In the genomic region with DNA sequence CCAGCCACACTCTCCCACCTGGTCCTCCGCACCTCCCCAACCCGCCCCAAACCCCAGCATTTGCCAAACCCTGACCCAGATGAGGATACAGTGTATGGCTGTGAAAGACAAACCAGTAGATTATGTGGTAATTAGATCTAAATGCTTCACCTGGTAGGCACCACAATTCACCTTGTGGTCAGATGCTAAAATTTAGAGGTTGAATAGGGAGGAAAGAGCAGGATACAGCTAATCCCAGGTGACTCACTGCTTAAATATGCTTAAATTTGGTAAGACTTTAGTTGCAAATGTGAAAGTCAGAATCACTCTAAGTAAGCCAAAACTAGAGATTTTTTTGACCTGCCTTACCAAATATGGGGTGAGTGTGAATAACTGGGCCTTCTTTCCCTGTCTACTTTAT, we compare ENCODE assay signal across 18 cellular contexts.
A peak's percentile ranks its signal among the peaks of the same experiment; 100 is the strongest.
DNase-seq lines count a peak whose midpoint lies in the region; ATAC-seq and TF ChIP-seq lines count a peak whose summit lies in the region.
"Had no signal": no experiment of that assay in that cellular context is flagged by ENCODE, and none has a peak within 500 bp of the region (broad histone marks: within the 10 kb centered on the region; RNA-seq: fewer than 3 reads in every experiment).

No MANE protein-coding gene starts in this region.

- no peaks in the 10 kb centered on the region for H3K9me3 ChIP-seq in HUES64 (ENCODE audit: insufficient read depth, low read depth, low read length)
- no peaks in the 10 kb centered on the region for H3K9me3 ChIP-seq in WERI-Rb-1 (ENCODE audit: severe bottlenecking)

- no peaks in the 10 kb centered on the region for H3K9me3 Mint-ChIP-seq in MCF 10A (ENCODE audit: unreplicated experiment)
- no peaks in the 10 kb centered on the region for H3K9me3 Mint-ChIP-seq in T-helper 2 cell treated with Interferon-gamma antibody and Interleukin-4, amounts not matched to agents 5 μg/mL and 100 μg/mL, for 36 hours
- H3K9me3 Mint-ChIP-seq: activated naive CD4-positive, alpha-beta T cell treated with anti-CD3 and anti-CD28 coated beads for 36 hours; neural crest cell; T-helper 1 cell treated with Interleukin-12 subunit alpha and Interleukin-12 subunit beta and Interleukin-4 antibody, amounts not matched to agents 30 μg/mL and 1 μg/mL, for 36 hours had no signal

- POLR2A ChIA-PET in MCF 10A (lab: Yijun Ruan, JAX) = interaction anchor here (0.6 kb wide), 1 partner anchor 11 kb away, joined by 3 read pairs; no protein-coding TSS in a partner anchor

- H3K36me3 ChIP-seq in HUES64 (ENCODE audit: insufficient read depth, low read length) = no peaks in the 10 kb centered on the region
- H3K36me3 ChIP-seq in WERI-Rb-1 = no peaks in the 10 kb centered on the region

- H3K4me3 Mint-ChIP-seq in MCF 10A (ENCODE audit: unreplicated experiment) = no peak overlapping the region
- no peak overlapping the region for H3K4me3 Mint-ChIP-seq in T-helper 2 cell treated with Interferon-gamma antibody and Interleukin-4, amounts not matched to agents 5 μg/mL and 100 μg/mL, for 36 hours
- H3K4me3 Mint-ChIP-seq: activated CD8-positive, alpha-beta T cell treated with anti-CD3 and anti-CD28 coated beads, Interleukin-2, amount 10 ng/mL, durations not matched to agents 7 days and 5 days; activated naive CD4-positive, alpha-beta T cell treated with anti-CD3 and anti-CD28 coated beads for 36 hours; neural crest cell; T-helper 1 cell treated with Interleukin-12 subunit alpha and Interleukin-12 subunit beta and Interleukin-4 antibody, amounts not matched to agents 30 μg/mL and 1 μg/mL, for 36 hours had no signal

- H3K27ac ChIP-seq in HUES64 (ENCODE audit: low read depth, low read length) = 0 out of 2 replicates have a peak overlapping the region, but pooled peaks have one; percentile 25
- no peak overlapping the region for H3K27ac ChIP-seq in WERI-Rb-1
- H3K27ac ChIP-seq: PC-9 had no signal

- peaks cover 6% of the 10 kb centered on the region; the same call in 1 of the 2 replicates for H3K4me1 ChIP-seq in HUES64 (ENCODE audit: insufficient read depth, low read length)

- no peak for TF ChIP-seq CTCF in AG09309 (IDR thresholded peaks at IDR 0.05; ENCODE audit: control insufficient read depth, insufficient read depth, low read depth, low read length, missing control alignments)
- TF ChIP-seq CTCF in MCF 10A (IDR thresholded peaks at IDR 0.05; ENCODE audit: unreplicated experiment) = no peak
- no peak for TF ChIP-seq CTCF in WERI-Rb-1 (IDR thresholded peaks at IDR 0.05; ENCODE audit: low read depth, low read length)

- peak; percentile 72 for DNase-seq in AG09309 (ENCODE audit: low read depth)
- peak; percentile 56 for DNase-seq in MCF 10A (ENCODE audit: unreplicated experiment)
- peak; percentile 46 for DNase-seq in iPS-NIHi7 (ENCODE audit: extremely low spot score)
- DNase-seq in WERI-Rb-1 = no peak
- no peak for DNase-seq in activated CD8-positive, alpha-beta memory T cell treated with anti-CD3 and anti-CD28 coated beads, Interleukin-2, amount 50 U/mL, for 48 hours
- no peak for DNase-seq in T-helper 2 cell treated with Interferon-gamma antibody and Interleukin-4, amounts not matched to agents 5 μg/mL and 100 μg/mL, for 36 hours (ENCODE audit: low spot score)
- DNase-seq: activated CD8-positive, alpha-beta T cell treated with anti-CD3 and anti-CD28 coated beads, Interleukin-2, amount 10 ng/mL, durations not matched to agents 7 days and 5 days; activated naive CD4-positive, alpha-beta T cell treated with anti-CD3 and anti-CD28 coated beads for 36 hours; AML-193; cortex of kidney; left ventricle myocardium superior; PC-9; stimulated activated CD4-positive, alpha-beta T cell treated with anti-CD3 and anti-CD28 coated beads, Interleukin-15, amount 100 ng/mL, for 24 hours; stimulated activated CD8-positive, alpha-beta memory T cell treated with anti-CD3 and anti-CD28 coated beads, Interleukin-4, amount 100 ng/mL, for 48 hours had no signal

- H3K9ac ChIP-seq in HUES64 (ENCODE audit: low read depth, low read length) = no peak overlapping the region

- 58% methylated on average over 2 of the region's 2 CpGs for WGBS in HUES64

- intact Hi-C loops in MCF 10A (cut with micrococcal nuclease) = no loop called here

- H3K4me3 ChIP-seq in AG09309 (ENCODE audit: control insufficient read depth, low read depth, low read length) (no peak overlapping the region), HUES64 (ENCODE audit: low read length) (no peak overlapping the region), WERI-Rb-1 (ENCODE audit: low read depth, low read length) (no peak overlapping the region)
- H3K4me3 ChIP-seq: PC-9 had no signal

- H3K27me3 Mint-ChIP-seq in MCF 10A (ENCODE audit: insufficient read depth, unreplicated experiment) = no peaks in the 10 kb centered on the region
- H3K27me3 Mint-ChIP-seq in T-helper 2 cell treated with Interferon-gamma antibody and Interleukin-4, amounts not matched to agents 5 μg/mL and 100 μg/mL, for 36 hours (ENCODE audit: low read depth) = peaks cover 3% of the 10 kb centered on the region

- no peak for ATAC-seq in GM18873 (IDR thresholded peaks at IDR 0.05; ENCODE audit: low FRiP score, unreplicated experiment)
- ATAC-seq: activated CD8-positive, alpha-beta T cell treated with anti-CD3 and anti-CD28 coated beads, Interleukin-2, amount 10 ng/mL, durations not matched to agents 7 days and 5 days; left ventricle myocardium superior had no signal

- H3K4me1 Mint-ChIP-seq in MCF 10A (ENCODE audit: insufficient read depth, unreplicated experiment) = peaks cover 14% of the 10 kb centered on the region
- H3K4me1 Mint-ChIP-seq in T-helper 2 cell treated with Interferon-gamma antibody and Interleukin-4, amounts not matched to agents 5 μg/mL and 100 μg/mL, for 36 hours (ENCODE audit: low read depth) = peaks cover 10% of the 10 kb centered on the region

- H3K36me3 Mint-ChIP-seq in MCF 10A (ENCODE audit: insufficient read depth, unreplicated experiment) = no peaks in the 10 kb centered on the region
- no peaks in the 10 kb centered on the region for H3K36me3 Mint-ChIP-seq in T-helper 2 cell treated with Interferon-gamma antibody and Interleukin-4, amounts not matched to agents 5 μg/mL and 100 μg/mL, for 36 hours (ENCODE audit: low read depth)

- H3K27me3 ChIP-seq in HUES64 (ENCODE audit: insufficient read depth, low read length) (no peaks in the 10 kb centered on the region), WERI-Rb-1 (ENCODE audit: insufficient read depth, low read depth, severe bottlenecking) (no peaks in the 10 kb centered on the region)

- no peak overlapping the region for H3K27ac Mint-ChIP-seq in MCF 10A (ENCODE audit: low read depth, unreplicated experiment)
- no peak overlapping the region for H3K27ac Mint-ChIP-seq in T-helper 2 cell treated with Interferon-gamma antibody and Interleukin-4, amounts not matched to agents 5 μg/mL and 100 μg/mL, for 36 hours
- H3K27ac Mint-ChIP-seq: activated CD8-positive, alpha-beta T cell treated with anti-CD3 and anti-CD28 coated beads, Interleukin-2, amount 10 ng/mL, durations not matched to agents 7 days and 5 days; activated naive CD4-positive, alpha-beta T cell treated with anti-CD3 and anti-CD28 coated beads for 36 hours; T-helper 1 cell treated with Interleukin-12 subunit alpha and Interleukin-12 subunit beta and Interleukin-4 antibody, amounts not matched to agents 30 μg/mL and 1 μg/mL, for 36 hours had no signal

- CTCF ChIA-PET in MCF 10A (lab: Yijun Ruan, JAX) = no interaction called here

- BruUV-seq in MCF 10A (replicated peaks; lab: Mats Ljungman, UMichigan) = no TSS peak

Comparison
In these comparisons a context has a peak if more than half of its experiments do, and no peak if none do; other contexts are left out.
1. DNase-seq: peak in AG09309 (single experiment), MCF 10A (single experiment) and iPS-NIHi7 (single experiment); none in WERI-Rb-1 (single experiment), activated CD8-positive, alpha-beta memory T cell treated with anti-CD3 and anti-CD28 coated beads, Interleukin-2, amount 50 U/mL, for 48 hours (single experiment) and T-helper 2 cell treated with Interferon-gamma antibody and Interleukin-4, amounts not matched to agents 5 μg/mL and 100 μg/mL, for 36 hours (single experiment).